ENCODE assay signal across 26 cellular contexts in the genomic region with DNA sequence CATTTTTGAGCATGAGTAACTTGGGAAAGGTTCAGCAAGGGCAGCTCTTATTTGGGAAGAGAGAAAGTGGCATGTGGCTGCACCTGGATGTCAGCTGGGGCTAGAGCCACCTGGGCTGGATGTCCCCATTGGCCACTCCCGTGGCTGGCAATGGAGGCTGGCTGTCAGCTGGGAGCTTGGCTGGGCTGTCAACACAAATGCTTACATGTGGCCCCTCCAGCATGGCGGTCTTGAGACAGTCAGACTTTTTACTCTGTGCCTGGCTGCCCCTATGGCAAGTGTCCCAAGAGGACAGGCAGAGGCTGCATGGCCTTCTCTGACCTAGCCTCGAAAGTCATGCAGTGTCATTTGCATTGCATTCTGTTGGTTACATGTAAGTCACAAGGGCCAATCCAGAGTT.
DNase-seq lines count a peak whose midpoint lies in the region; ATAC-seq, FAIRE-seq and TF ChIP-seq lines count a peak whose summit lies in the region.
"Had no signal": no experiment of that assay in that cellular context is flagged by ENCODE, and none has a peak within 500 bp of the region (broad histone marks: within the 10 kb centered on the region; RNA-seq: fewer than 3 reads in every experiment).

No MANE protein-coding gene starts in this region.

- intact Hi-C loops in CD4-positive, alpha-beta T cell (cut with DNase I, micrococcal nuclease), result loop anchor here in 1 of 2 experiments (5.0 to 10.0 kb wide), 4 partner anchors 128 to 1490 kb away; a partner anchor contains a TSS
- intact Hi-C loops in lower lobe of right lung (cut with DNase I), result no loop called here
- intact Hi-C loops in sigmoid colon (cut with DNase I), result no loop called here

- H3K27me3 Mint-ChIP-seq in CD4-positive, alpha-beta T cell, result no peaks in the 10 kb centered on the region
- peaks cover 5% of the 10 kb centered on the region for H3K27me3 Mint-ChIP-seq in chondrocyte (ENCODE audit: low read depth)
- peaks cover 6% of the 10 kb centered on the region for H3K27me3 Mint-ChIP-seq in activated naive CD8-positive, alpha-beta T cell treated with anti-CD3 and anti-CD28 coated beads, Interleukin-2, amount 50 U/mL, for 24 hours

- POLR2A ChIA-PET in CD4-positive, alpha-beta T cell (lab: Charles Lee), result no interaction called here

- peak in 1 of 10 experiments; percentile 3 for DNase-seq in CD4-positive, alpha-beta T cell
- DNase-seq in chondrocyte (ENCODE audit: low spot score) (peak; percentile 59), lower lobe of right lung (peak; percentile 28), sigmoid colon (peak; percentile 53), GM12891 (ENCODE audit: insufficient read length, low spot score) (no peak)
- no peak for DNase-seq in activated CD8-positive, alpha-beta memory T cell treated with anti-CD3 and anti-CD28 coated beads, Interleukin-2, amount 50 U/mL, for 4 hours
- DNase-seq in activated naive CD8-positive, alpha-beta T cell treated with anti-CD3 and anti-CD28 coated beads, Interleukin-2, amount 50 U/mL, for 24 hours, result no peak
- DNase-seq: CD4-positive, CD25-positive, alpha-beta regulatory T cell; DMS53; GOT3; HFFc6; KBM-7; MV-4-11; NCI-H1105; NCI-H1436 treated with DMSO at 0.1 percent for 48 hours; NCI-H1930; NCI-H2107; NCI-H446; NCI-H524 treated with DMSO at 0.1 percent for 48 hours; NCI-H774; NK-92 treated with Interleukin-12 subunit alpha and Interleukin-12 subunit beta, amount 100 ng/mL, for 24 hours; PC-3 had no signal

- ATAC-seq in CD4-positive, alpha-beta T cell (ENCODE audit: poor library complexity), result no peak
- ATAC-seq in lower lobe of right lung, result no peak
- ATAC-seq in activated naive CD8-positive, alpha-beta T cell treated with anti-CD3 and anti-CD28 coated beads, Interleukin-2, amount 50 U/mL, for 24 hours, result no peak
- ATAC-seq: PC-3 had no signal

- TF ChIP-seq POLR2A in sigmoid colon (IDR thresholded peaks at IDR 0.05) (no peak), GM12891 (IDR thresholded peaks at IDR 0.05; ENCODE audit: low read depth, low read length) (no peak)

- H3K27me3 ChIP-seq in CD4-positive, alpha-beta T cell (ENCODE audit: control insufficient read depth, insufficient read depth, low read length), result no peaks in the 10 kb centered on the region
- no peaks in the 10 kb centered on the region for H3K27me3 ChIP-seq in lower lobe of right lung (ENCODE audit: low read depth)
- H3K27me3 ChIP-seq in sigmoid colon, result peaks cover 0 to 2% (median 0%) of the 10 kb centered on the region in 3 donors
- H3K27me3 ChIP-seq: BLaER1, SJSA1 had no signal

- no peaks in the 10 kb centered on the region for H3K9me3 ChIP-seq in CD4-positive, alpha-beta T cell (ENCODE audit: control insufficient read depth, low read length)
- H3K9me3 ChIP-seq in lower lobe of right lung (peaks cover 6% of the 10 kb centered on the region), sigmoid colon (no peaks in the 10 kb centered on the region)
- H3K9me3 ChIP-seq: SJSA1 had no signal

- H3K4me3 ChIP-seq in lower lobe of right lung (no peak overlapping the region), sigmoid colon (no peak overlapping the region)
- H3K4me3 ChIP-seq: BLaER1, HAP-1, SJSA1 had no signal

- no peaks in the 10 kb centered on the region for H3K36me3 Mint-ChIP-seq in CD4-positive, alpha-beta T cell (ENCODE audit: low read depth)
- H3K36me3 Mint-ChIP-seq in chondrocyte (ENCODE audit: low read depth), result peaks cover 5% of the 10 kb centered on the region
- no peaks in the 10 kb centered on the region for H3K36me3 Mint-ChIP-seq in activated naive CD8-positive, alpha-beta T cell treated with anti-CD3 and anti-CD28 coated beads, Interleukin-2, amount 50 U/mL, for 24 hours (ENCODE audit: low read depth)
- H3K36me3 Mint-ChIP-seq: CD4-positive, CD25-positive, alpha-beta regulatory T cell had no signal

- no peak overlapping the region for H3K4me3 Mint-ChIP-seq in CD4-positive, alpha-beta T cell
- no peak overlapping the region for H3K4me3 Mint-ChIP-seq in chondrocyte (ENCODE audit: unreplicated experiment)
- no peak overlapping the region for H3K4me3 Mint-ChIP-seq in activated naive CD8-positive, alpha-beta T cell treated with anti-CD3 and anti-CD28 coated beads, Interleukin-2, amount 50 U/mL, for 24 hours
- H3K4me3 Mint-ChIP-seq: HFFc6 had no signal

- H3K36me3 ChIP-seq in lower lobe of right lung, result no peaks in the 10 kb centered on the region
- H3K36me3 ChIP-seq in sigmoid colon, result no peaks in the 10 kb centered on the region
- H3K36me3 ChIP-seq: BLaER1, HAP-1, SJSA1 had no signal

- peaks cover 2% of the 10 kb centered on the region for H3K9me3 Mint-ChIP-seq in CD4-positive, alpha-beta T cell
- H3K9me3 Mint-ChIP-seq in chondrocyte (ENCODE audit: low read depth), result peaks cover 21% of the 10 kb centered on the region
- peaks cover 14% of the 10 kb centered on the region for H3K9me3 Mint-ChIP-seq in activated naive CD8-positive, alpha-beta T cell treated with anti-CD3 and anti-CD28 coated beads, Interleukin-2, amount 50 U/mL, for 24 hours

- no peak for TF ChIP-seq CTCF in CD4-positive, alpha-beta T cell (IDR thresholded peaks at IDR 0.05)
- TF ChIP-seq CTCF in chondrocyte (IDR thresholded peaks at IDR 0.05), result no peak
- no peak for TF ChIP-seq CTCF in lower lobe of right lung (IDR thresholded peaks at IDR 0.05)
- TF ChIP-seq CTCF in sigmoid colon (IDR thresholded peaks at IDR 0.05), result no peak

- CTCF ChIA-PET in CD4-positive, alpha-beta T cell (lab: Charles Lee), result no interaction called here

- no peaks in the 10 kb centered on the region for H3K4me1 Mint-ChIP-seq in CD4-positive, alpha-beta T cell (ENCODE audit: low read depth)
- peaks cover 5% of the 10 kb centered on the region for H3K4me1 Mint-ChIP-seq in chondrocyte (ENCODE audit: low read depth)
- H3K4me1 Mint-ChIP-seq in activated naive CD8-positive, alpha-beta T cell treated with anti-CD3 and anti-CD28 coated beads, Interleukin-2, amount 50 U/mL, for 24 hours, result peaks cover 4% of the 10 kb centered on the region

- TF ChIP-seq EP300 in sigmoid colon (IDR thresholded peaks at IDR 0.05), result no peak

- WGBS in sigmoid colon, 2 donors, result 63 to 66% methylated on average over 3 of the region's 3 CpGs

- FAIRE-seq in GM12891 (lab: Jason Lieb, UNC), result no peak
- FAIRE-seq: A204.1 had no signal

- H3K27ac ChIP-seq in CD4-positive, alpha-beta T cell (ENCODE audit: low read depth, low read length), result no peak overlapping the region
- H3K27ac ChIP-seq in lower lobe of right lung (no peak overlapping the region), sigmoid colon (no peak overlapping the region)
- H3K27ac ChIP-seq: BLaER1, SJSA1 had no signal

- peaks cover 3% of the 10 kb centered on the region for H3K4me1 ChIP-seq in lower lobe of right lung
- H3K4me1 ChIP-seq in sigmoid colon, result peaks cover 0 to 11% (median 9%) of the 10 kb centered on the region in 4 donors

- peak overlapping the region; percentile 33 for H3K27ac Mint-ChIP-seq in CD4-positive, alpha-beta T cell
- no peak overlapping the region for H3K27ac Mint-ChIP-seq in chondrocyte (ENCODE audit: unreplicated experiment)
- H3K27ac Mint-ChIP-seq in activated naive CD8-positive, alpha-beta T cell treated with anti-CD3 and anti-CD28 coated beads, Interleukin-2, amount 50 U/mL, for 24 hours, result no peak overlapping the region
- H3K27ac Mint-ChIP-seq: HFFc6 had no signal

TF ChIP-seq in GM12891, 5 proteins besides CTCF, POLR2A, EP300 and RAD21:
- TF ChIP-seq PAX5 (IDR thresholded peaks at IDR 0.05; ENCODE audit: insufficient read depth, low read length, severe bottlenecking), result no peak
- no peak for TF ChIP-seq POLR2AphosphoS5 (IDR thresholded peaks at IDR 0.05; ENCODE audit: low read depth, low read length)
- TF ChIP-seq TAF1 (IDR thresholded peaks at IDR 0.05; ENCODE audit: low read depth, low read length), result no peak
- TF ChIP-seq SPI1 (IDR thresholded peaks at IDR 0.05; ENCODE audit: low read depth, low read length), result no peak
- TF ChIP-seq POU2F2 (IDR thresholded peaks at IDR 0.05; ENCODE audit: low read depth, low read length), result no peak
TF ChIP-seq in GM12891: peak in this region for 0.

Comparison
In these comparisons a context has a peak if more than half of its experiments do, and no peak if none do; other contexts are left out.
1. DNase-seq: peak in chondrocyte (single experiment), lower lobe of right lung (single experiment) and sigmoid colon (single experiment); none in GM12891 (single experiment), activated CD8-positive, alpha-beta memory T cell treated with anti-CD3 and anti-CD28 coated beads, Interleukin-2, amount 50 U/mL, for 4 hours (single experiment) and activated naive CD8-positive, alpha-beta T cell treated with anti-CD3 and anti-CD28 coated beads, Interleukin-2, amount 50 U/mL, for 24 hours (single experiment).